In genomic region chr17:41688641-41689496, GRCh38 we compare ENCODE assay signal across 8 cellular contexts. TPM values are rescaled to one million over a fixed set of nuclear protein-coding genes. Genes with fewer than 3 reads are reported as not detected.
DNase-seq lines count a peak whose midpoint lies in the region; ATAC-seq, FAIRE-seq and TF ChIP-seq lines count a peak whose summit lies in the region.

Gene EIF1 (plus strand): TSS chr17:41688885. CDS start chr17:41689039, 154 bp downstream.

- H3K4me1 ChIP-seq in adrenal gland (replicated peaks in 1 of 2): peaks cover 13 to 34% of the 10 kb centered on the region in 2 donors

- peak; percentile 72 for ATAC-seq in HG02852 (IDR thresholded peaks at IDR 0.05; ENCODE audit: unreplicated experiment)

- peaks cover 3% of the 10 kb centered on the region for H3K27me3 Mint-ChIP-seq in type B pancreatic cell

- no peaks in the 10 kb centered on the region for H3K9me3 ChIP-seq in adrenal gland (replicated peaks in 1 of 3)

- H3K4me3 ChIP-seq in adrenal gland: peak within 1 kb of the TSS; percentile 74 to 100 (median 94)

- H3K4me1 Mint-ChIP-seq in type B pancreatic cell (ENCODE audit: unreplicated experiment): peaks cover 15% of the 10 kb centered on the region

- peak within 1 kb of the TSS; percentile 98 for H3K27ac Mint-ChIP-seq in type B pancreatic cell

- DNase-seq in GM12892 (ENCODE audit: insufficient read length): peak; percentile 92
- peak; percentile 100 for DNase-seq in NCI-H146 (lab: John Stamatoyannopoulos, UW)
- DNase-seq in T-helper 1 cell: peak; percentile 99 to 100 (median 99)
- peak; percentile 100 for DNase-seq in adrenal gland
- peak; percentile 100 for DNase-seq in cardiac septum (ENCODE audit: low spot score)
- DNase-seq in pons (ENCODE audit: low spot score): peak; percentile 100
- DNase-seq in type B pancreatic cell (ENCODE audit: extremely low spot score, unreplicated experiment): peak; percentile 100

- TF ChIP-seq POLR2A in GM12892 (IDR thresholded peaks at IDR 0.05; ENCODE audit: low read depth, low read length) (peak; percentile 98), adrenal gland (IDR thresholded peaks at IDR 0.05) (peak; percentile 100)

- peak; percentile 99 for FAIRE-seq in GM12892 (lab: Jason Lieb, UNC)

- H3K36me3 Mint-ChIP-seq in type B pancreatic cell: peaks cover 32% of the 10 kb centered on the region

- peak within 1 kb of the TSS; percentile 97 for H3K4me3 Mint-ChIP-seq in type B pancreatic cell

- no peaks in the 10 kb centered on the region for H3K9me3 Mint-ChIP-seq in type B pancreatic cell

- H3K27ac ChIP-seq in adrenal gland: peak within 1 kb of the TSS; percentile 100

- intact Hi-C loops in adrenal gland (cut with DNase I) (no loop called here), cardiac septum (cut with DNase I) (loop anchor here (2.0 kb wide), 1 partner anchor 98 kb away; the partner anchor contains the start of gene JUP)

- H3K36me3 ChIP-seq in adrenal gland (replicated peaks in 1 of 2): peaks cover 0 to 45% of the 10 kb centered on the region in 2 donors

- H3K27me3 ChIP-seq in adrenal gland: no peaks in the 10 kb centered on the region

- TF ChIP-seq CTCF in adrenal gland (IDR thresholded peaks at IDR 0.05): peak in 1 of 6 experiments; percentile 17
- no peak for TF ChIP-seq CTCF in type B pancreatic cell (conservative IDR thresholded peaks at IDR 0.05)

- WGBS in adrenal gland, 4 donors: 0 to 1% (median 0%) methylated on average over 12 to 81 of the region's 81 CpGs

RNA-seq across cellular contexts. Expression of gene EIF1, which starts in this region (rescaled TPM):
- polyA plus RNA-seq in GM12892 (2012; ENCODE audit: missing spikeins): 660 TPM
- total RNA-seq in adrenal gland (1,000 to 10,000 TPM in 1 of 8 donors, 100 to 1,000 TPM in 7; 105 to 1,189 (median 484) TPM), cardiac septum (1,014 TPM), type B pancreatic cell (ENCODE audit: low replicate concordance) (677 and 972 TPM in 2 replicates)
- polyA plus RNA-seq in adrenal gland: 1,000 to 10,000 TPM in 1 of 3 donors, 100 to 1,000 TPM in 2; 269 to 1,002 (median 614) TPM

Comparison
In these comparisons a context has a peak if more than half of its experiments do, and no peak if none do; other contexts are left out.
1. Peak in every context shown above with its lines: DNase-seq, ATAC-seq, H3K4me3 ChIP-seq and H3K27ac ChIP-seq.